1 cellular context compared by ENCODE assay signal in the genomic region with DNA sequence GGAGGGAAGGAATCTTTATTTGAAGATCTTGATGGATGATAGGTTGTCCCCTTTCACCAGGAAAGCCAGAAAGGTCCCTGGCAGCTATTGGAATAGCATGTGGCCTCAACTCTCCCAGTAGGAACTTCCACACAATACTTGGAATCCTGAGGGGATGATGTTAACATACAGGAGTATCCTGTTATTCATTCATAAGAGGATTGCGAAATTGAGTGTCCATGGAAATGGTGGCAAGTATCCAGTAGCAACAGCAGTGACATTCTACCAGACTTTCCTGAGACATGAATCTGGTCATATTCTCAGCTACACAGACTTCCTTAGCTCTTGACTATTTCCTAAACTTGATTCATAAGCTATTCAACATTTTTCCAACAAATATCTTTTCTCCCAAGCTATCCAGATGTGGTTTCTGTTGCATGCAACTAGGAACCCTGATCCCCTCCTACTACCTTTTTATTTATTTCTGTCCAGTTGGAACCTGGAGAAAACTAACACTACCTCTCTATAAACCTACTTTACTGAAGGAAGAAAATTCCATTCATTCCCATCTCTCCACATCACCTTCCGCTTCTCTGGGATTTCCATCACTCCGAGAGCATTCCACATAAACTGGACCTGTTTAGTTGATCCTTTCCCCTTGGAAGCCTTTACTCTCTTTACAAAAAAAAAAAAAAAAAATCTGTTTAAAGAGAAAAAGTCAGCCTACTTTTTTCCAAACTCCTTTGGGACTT.
TF ChIP-seq lines count a peak whose summit lies in the region.

No MANE protein-coding gene starts in this region.

TF ChIP-seq in K562, 482 proteins besides CTCF, POLR2A, EP300 and RAD21 (continued from another document):
- TF ChIP-seq, protein P1, sequence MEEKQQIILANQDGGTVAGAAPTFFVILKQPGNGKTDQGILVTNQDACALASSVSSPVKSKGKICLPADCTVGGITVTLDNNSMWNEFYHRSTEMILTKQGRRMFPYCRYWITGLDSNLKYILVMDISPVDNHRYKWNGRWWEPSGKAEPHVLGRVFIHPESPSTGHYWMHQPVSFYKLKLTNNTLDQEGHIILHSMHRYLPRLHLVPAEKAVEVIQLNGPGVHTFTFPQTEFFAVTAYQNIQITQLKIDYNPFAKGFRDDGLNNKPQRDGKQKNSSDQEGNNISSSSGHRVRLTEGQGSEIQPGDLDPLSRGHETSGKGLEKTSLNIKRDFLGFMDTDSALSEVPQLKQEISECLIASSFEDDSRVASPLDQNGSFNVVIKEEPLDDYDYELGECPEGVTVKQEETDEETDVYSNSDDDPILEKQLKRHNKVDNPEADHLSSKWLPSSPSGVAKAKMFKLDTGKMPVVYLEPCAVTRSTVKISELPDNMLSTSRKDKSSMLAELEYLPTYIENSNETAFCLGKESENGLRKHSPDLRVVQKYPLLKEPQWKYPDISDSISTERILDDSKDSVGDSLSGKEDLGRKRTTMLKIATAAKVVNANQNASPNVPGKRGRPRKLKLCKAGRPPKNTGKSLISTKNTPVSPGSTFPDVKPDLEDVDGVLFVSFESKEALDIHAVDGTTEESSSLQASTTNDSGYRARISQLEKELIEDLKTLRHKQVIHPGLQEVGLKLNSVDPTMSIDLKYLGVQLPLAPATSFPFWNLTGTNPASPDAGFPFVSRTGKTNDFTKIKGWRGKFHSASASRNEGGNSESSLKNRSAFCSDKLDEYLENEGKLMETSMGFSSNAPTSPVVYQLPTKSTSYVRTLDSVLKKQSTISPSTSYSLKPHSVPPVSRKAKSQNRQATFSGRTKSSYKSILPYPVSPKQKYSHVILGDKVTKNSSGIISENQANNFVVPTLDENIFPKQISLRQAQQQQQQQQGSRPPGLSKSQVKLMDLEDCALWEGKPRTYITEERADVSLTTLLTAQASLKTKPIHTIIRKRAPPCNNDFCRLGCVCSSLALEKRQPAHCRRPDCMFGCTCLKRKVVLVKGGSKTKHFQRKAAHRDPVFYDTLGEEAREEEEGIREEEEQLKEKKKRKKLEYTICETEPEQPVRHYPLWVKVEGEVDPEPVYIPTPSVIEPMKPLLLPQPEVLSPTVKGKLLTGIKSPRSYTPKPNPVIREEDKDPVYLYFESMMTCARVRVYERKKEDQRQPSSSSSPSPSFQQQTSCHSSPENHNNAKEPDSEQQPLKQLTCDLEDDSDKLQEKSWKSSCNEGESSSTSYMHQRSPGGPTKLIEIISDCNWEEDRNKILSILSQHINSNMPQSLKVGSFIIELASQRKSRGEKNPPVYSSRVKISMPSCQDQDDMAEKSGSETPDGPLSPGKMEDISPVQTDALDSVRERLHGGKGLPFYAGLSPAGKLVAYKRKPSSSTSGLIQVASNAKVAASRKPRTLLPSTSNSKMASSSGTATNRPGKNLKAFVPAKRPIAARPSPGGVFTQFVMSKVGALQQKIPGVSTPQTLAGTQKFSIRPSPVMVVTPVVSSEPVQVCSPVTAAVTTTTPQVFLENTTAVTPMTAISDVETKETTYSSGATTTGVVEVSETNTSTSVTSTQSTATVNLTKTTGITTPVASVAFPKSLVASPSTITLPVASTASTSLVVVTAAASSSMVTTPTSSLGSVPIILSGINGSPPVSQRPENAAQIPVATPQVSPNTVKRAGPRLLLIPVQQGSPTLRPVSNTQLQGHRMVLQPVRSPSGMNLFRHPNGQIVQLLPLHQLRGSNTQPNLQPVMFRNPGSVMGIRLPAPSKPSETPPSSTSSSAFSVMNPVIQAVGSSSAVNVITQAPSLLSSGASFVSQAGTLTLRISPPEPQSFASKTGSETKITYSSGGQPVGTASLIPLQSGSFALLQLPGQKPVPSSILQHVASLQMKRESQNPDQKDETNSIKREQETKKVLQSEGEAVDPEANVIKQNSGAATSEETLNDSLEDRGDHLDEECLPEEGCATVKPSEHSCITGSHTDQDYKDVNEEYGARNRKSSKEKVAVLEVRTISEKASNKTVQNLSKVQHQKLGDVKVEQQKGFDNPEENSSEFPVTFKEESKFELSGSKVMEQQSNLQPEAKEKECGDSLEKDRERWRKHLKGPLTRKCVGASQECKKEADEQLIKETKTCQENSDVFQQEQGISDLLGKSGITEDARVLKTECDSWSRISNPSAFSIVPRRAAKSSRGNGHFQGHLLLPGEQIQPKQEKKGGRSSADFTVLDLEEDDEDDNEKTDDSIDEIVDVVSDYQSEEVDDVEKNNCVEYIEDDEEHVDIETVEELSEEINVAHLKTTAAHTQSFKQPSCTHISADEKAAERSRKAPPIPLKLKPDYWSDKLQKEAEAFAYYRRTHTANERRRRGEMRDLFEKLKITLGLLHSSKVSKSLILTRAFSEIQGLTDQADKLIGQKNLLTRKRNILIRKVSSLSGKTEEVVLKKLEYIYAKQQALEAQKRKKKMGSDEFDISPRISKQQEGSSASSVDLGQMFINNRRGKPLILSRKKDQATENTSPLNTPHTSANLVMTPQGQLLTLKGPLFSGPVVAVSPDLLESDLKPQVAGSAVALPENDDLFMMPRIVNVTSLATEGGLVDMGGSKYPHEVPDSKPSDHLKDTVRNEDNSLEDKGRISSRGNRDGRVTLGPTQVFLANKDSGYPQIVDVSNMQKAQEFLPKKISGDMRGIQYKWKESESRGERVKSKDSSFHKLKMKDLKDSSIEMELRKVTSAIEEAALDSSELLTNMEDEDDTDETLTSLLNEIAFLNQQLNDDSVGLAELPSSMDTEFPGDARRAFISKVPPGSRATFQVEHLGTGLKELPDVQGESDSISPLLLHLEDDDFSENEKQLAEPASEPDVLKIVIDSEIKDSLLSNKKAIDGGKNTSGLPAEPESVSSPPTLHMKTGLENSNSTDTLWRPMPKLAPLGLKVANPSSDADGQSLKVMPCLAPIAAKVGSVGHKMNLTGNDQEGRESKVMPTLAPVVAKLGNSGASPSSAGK (IDR thresholded peaks at IDR 0.05) = no peak
